Comparison of ENCODE assay signal across 24 cellular contexts in genomic region chr21:33031562-33031961, GRCh38. TPM values are rescaled to one million over a fixed set of nuclear protein-coding genes. Genes with fewer than 3 reads are reported as not detected.
"Had no signal": no experiment of that assay in that cellular context is flagged by ENCODE, and none has a peak within 500 bp of the region (broad histone marks: within the 10 kb centered on the region; RNA-seq: fewer than 3 reads in every experiment).

No MANE protein-coding gene starts in this region.

- FAIRE-seq: K562, RCC 7860 had no signal

- H3K4me3 ChIP-seq: K562, SJSA1, SK-N-MC had no signal

- H3K27ac ChIP-seq: SJSA1, SK-N-MC had no signal

- DNase-seq: MM.1S, NCI-H1092 treated with DMSO at 0.1 percent for 48 hours, NCI-H1436, NCI-H187, NCI-H2029, NCI-H2081 treated with DMSO at 0.1 percent for 48 hours, NCI-H2171, NCI-H226, NCI-H446, NCI-H510A, NCI-H524 treated with DMSO at 0.1 percent for 48 hours, NCI-H69, NCI-H774, Right ventricle myocardium superior, RPMI8226, SIG-M5 had no signal

- H3K36me3 ChIP-seq: SJSA1 had no signal

RNA-seq across cellular contexts. Expression of gene OLIG2, which starts 5.8 kb away (rescaled TPM):
- total RNA-seq: HT1080, K562, LHCN-M2, M059J, Right ventricle myocardium superior, SJSA1 had no signal
- polyA plus RNA-seq: IgD-negative memory B cell, K562 had no signal

RNA-seq across cellular contexts. Expression of gene OLIG1, which starts 38.4 kb away (rescaled TPM):
- total RNA-seq: HT1080, K562, LHCN-M2, M059J, SJSA1 had no signal
- polyA plus RNA-seq: IgD-negative memory B cell, K562 had no signal
